In the genomic region with DNA sequence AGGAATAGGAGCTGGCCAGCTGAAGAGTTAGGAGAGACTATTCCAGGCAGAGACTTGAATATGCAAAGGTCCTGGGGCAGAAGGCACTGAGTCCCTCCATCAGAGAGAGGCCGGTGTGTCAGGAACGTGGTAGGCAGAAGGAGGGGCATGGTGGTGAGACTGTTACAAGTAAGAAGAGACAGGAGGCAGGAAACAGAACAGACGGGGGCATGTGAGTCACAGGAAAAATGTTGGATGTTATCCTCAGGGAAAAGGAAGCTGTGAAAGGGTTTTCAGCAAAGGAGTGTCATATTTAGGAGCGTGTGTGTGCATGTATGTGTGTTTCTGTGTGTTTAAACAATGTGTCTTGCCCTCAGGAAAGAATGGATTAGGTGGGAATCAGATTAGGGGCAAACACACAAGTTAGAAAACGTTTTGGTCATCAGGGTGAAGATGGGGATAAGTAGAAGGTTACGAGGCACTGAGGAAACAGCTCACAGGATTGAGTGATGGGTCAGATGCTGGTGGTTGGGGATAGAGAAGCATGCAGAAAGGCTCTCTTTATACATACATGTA, we compare ENCODE assay signal across 18 cellular contexts. TPM values are rescaled to one million over a fixed set of nuclear protein-coding genes. Genes with fewer than 3 reads are reported as not detected.
A peak's percentile ranks its signal among the peaks of the same experiment; 100 is the strongest.
DNase-seq lines count a peak whose midpoint lies in the region; FAIRE-seq and TF ChIP-seq lines count a peak whose summit lies in the region.
"Had no signal": no experiment of that assay in that cellular context is flagged by ENCODE, and none has a peak within 500 bp of the region (broad histone marks: within the 10 kb centered on the region; RNA-seq: fewer than 3 reads in every experiment).

No MANE protein-coding gene starts in this region.

- no peaks in the 10 kb centered on the region for H3F3A ChIP-seq in GM23248 (ENCODE audit: insufficient read depth)

- no peak overlapping the region for H4K5ac ChIP-seq in mesendoderm (ENCODE audit: low read length)

- H3K18ac ChIP-seq in mesendoderm (ENCODE audit: low read length), result no peak overlapping the region

- no TSS peak for BruUV-seq in endothelial cell of umbilical vein (replicated peaks; lab: Mats Ljungman, UMichigan)

- FAIRE-seq in endothelial cell of umbilical vein (lab: Jason Lieb, UNC), result peak; percentile 62
- FAIRE-seq: D721Med, HepG2 had no signal

- POLR2A ChIA-PET in endothelial cell of umbilical vein (lab: Charles Lee), result no interaction called here
- POLR2A ChIA-PET in GM10248 (lab: Yijun Ruan, JAX), result interaction anchor here (0.6 kb wide), 1 partner anchor 41 kb away, joined by 7 read pairs; a partner anchor contains a TSS

- WGBS in GM23248 (ENCODE audit: low coverage in 1 of 2, low lambda C conversion rate in 2 of 2, missing lambda C conversion rate in 2 of 2), 2 experiments, result 43 to 50% methylated on average over 6 of the region's 6 CpGs
- WGBS in mesendoderm (ENCODE audit: extremely low coverage, insufficient coverage, low lambda C conversion rate), result no CpG with 5 or more reads among the region's 6 CpGs

- H3K4me1 ChIP-seq in GM23248 (ENCODE audit: insufficient read depth), result no peaks in the 10 kb centered on the region
- peaks cover 27% of the 10 kb centered on the region for H3K4me1 ChIP-seq in endothelial cell of umbilical vein (ENCODE audit: control insufficient read depth, extremely low read depth, insufficient read depth, low read length)
- H3K4me1 ChIP-seq in mesendoderm (ENCODE audit: control insufficient read depth, low read depth, low read length), result no peaks in the 10 kb centered on the region
- H3K4me1 ChIP-seq: sigmoid colon, SJSA1 had no signal

- no peak overlapping the region for H3K4me3 ChIP-seq in GM23248
- no peak overlapping the region for H3K4me3 ChIP-seq in endothelial cell of umbilical vein (replicated peaks in 1 of 3; ENCODE audit: insufficient read depth in 1 of 3, low read depth in 1 of 3, low read length in 3 of 3)
- no peak overlapping the region for H3K4me3 ChIP-seq in mesendoderm (ENCODE audit: low read length)
- H3K4me3 ChIP-seq: sigmoid colon, SJSA1, upper lobe of right lung had no signal

- H3K27ac ChIP-seq in GM23248, result no peak overlapping the region
- H3K27ac ChIP-seq in endothelial cell of umbilical vein (ENCODE audit: insufficient read depth, low read depth, low read length), result peak overlapping the region; percentile 64
- no peak overlapping the region for H3K27ac ChIP-seq in mesendoderm (ENCODE audit: low read depth, low read length)
- H3K27ac ChIP-seq: sigmoid colon, SJSA1, upper lobe of right lung had no signal

- dilution Hi-C loops in endothelial cell of umbilical vein (cut with MboI; ENCODE audit: extremely low pct_ligation_motif_present, low sequenced_read_pairs), result no loop called here

- no peak overlapping the region for H3K56ac ChIP-seq in mesendoderm (ENCODE audit: low read length)

- no peak overlapping the region for H3K9ac ChIP-seq in GM23248
- H3K9ac ChIP-seq in endothelial cell of umbilical vein (replicated peaks; ENCODE audit: extremely low read depth, insufficient read depth, low read length), result no peak overlapping the region
- no peak overlapping the region for H3K9ac ChIP-seq in mesendoderm (ENCODE audit: low read length)

- TF ChIP-seq CTCF in endothelial cell of umbilical vein (IDR thresholded peaks at IDR 0.05; ENCODE audit: extremely low read depth in 1 of 2, insufficient read depth in 1 of 2, low read depth in 1 of 2, low read length in 2 of 2) (no peak), GM13976 (IDR thresholded peaks at IDR 0.05; ENCODE audit: borderline replicate concordance, control extremely low read depth, extremely low read depth, insufficient read depth, missing control alignments) (no peak), GM10248 (IDR thresholded peaks at IDR 0.05; ENCODE audit: control extremely low read depth, extremely low read depth, low read depth, missing control alignments) (no peak)

- no peak for TF ChIP-seq POLR2A in endothelial cell of umbilical vein (IDR thresholded peaks at IDR 0.05; ENCODE audit: low read depth, low read length)

- H3K36me3 ChIP-seq in GM23248 (ENCODE audit: low read depth) (peaks cover 3% of the 10 kb centered on the region; the same call in 1 of the 2 replicates), endothelial cell of umbilical vein (ENCODE audit: control insufficient read depth in 2 of 2, extremely low read depth in 1 of 2, insufficient read depth in 2 of 2, low read length in 2 of 2) (no peaks in the 10 kb centered on the region), mesendoderm (ENCODE audit: control insufficient read depth, insufficient read depth, low read length) (no peaks in the 10 kb centered on the region)
- H3K36me3 ChIP-seq: sigmoid colon, SJSA1, upper lobe of right lung had no signal

- H3K79me2 ChIP-seq in GM23248 (ENCODE audit: insufficient read depth), result no peaks in the 10 kb centered on the region
- H3K79me2 ChIP-seq in endothelial cell of umbilical vein (ENCODE audit: control insufficient read depth, insufficient read depth, low read length), result no peaks in the 10 kb centered on the region
- H3K79me2 ChIP-seq in mesendoderm (ENCODE audit: control insufficient read depth, insufficient read depth, low read length), result no peaks in the 10 kb centered on the region

- DNase-seq in GM23248 (peak; percentile 31), RPMI7951 (ENCODE audit: low read depth) (peak; percentile 58), endothelial cell of umbilical vein (ENCODE audit: low read depth, low spot score) (peak; percentile 80), mesendoderm (peak; percentile 43), GM13976 (ENCODE audit: low spot score) (no peak), GM10248 (ENCODE audit: extremely low spot score) (no peak), HCEC 1CT (no peak)
- DNase-seq in stimulated activated naive CD4-positive, alpha-beta T cell treated with Interleukin-2 at 50 U/mL for 16 hours (lab: John Stamatoyannopoulos, UW), result no peak
- DNase-seq: activated CD8-positive, alpha-beta T cell treated with anti-CD3 and anti-CD28 coated beads for 36 hours; amygdala; nucleus accumbens; sigmoid colon; upper lobe of right lung had no signal

- H3K9me2 ChIP-seq in GM23248 (ENCODE audit: insufficient read depth), result no peaks in the 10 kb centered on the region

- in situ Hi-C loops in GM23248 (cut with MboI) (no loop called here), GM13976 (cut with MboI; ENCODE audit: low sequenced_read_pairs, unreplicated experiment) (no loop called here)

- intact Hi-C loops in endothelial cell of umbilical vein (cut with micrococcal nuclease), result loop anchor here (1.0 to 2.0 kb wide), 2 partner anchors 28 to 41 kb away; a partner anchor contains a TSS

- no peak overlapping the region for H2BK5ac ChIP-seq in mesendoderm (ENCODE audit: low read length)

- no peak overlapping the region for H3K4me2 ChIP-seq in GM23248 (ENCODE audit: unreplicated experiment)
- peak overlapping the region; percentile 1 for H3K4me2 ChIP-seq in endothelial cell of umbilical vein (ENCODE audit: insufficient read depth, low read length)
- H3K4me2 ChIP-seq in mesendoderm (ENCODE audit: low read length), result no peak overlapping the region

- H3K9me3 ChIP-seq in GM23248 (ENCODE audit: low read depth) (no peaks in the 10 kb centered on the region), endothelial cell of umbilical vein (replicated peaks; ENCODE audit: control insufficient read depth, insufficient read depth, low read length) (no peaks in the 10 kb centered on the region)
- H3K9me3 ChIP-seq: sigmoid colon, upper lobe of right lung had no signal

- H2AK5ac ChIP-seq in mesendoderm (ENCODE audit: low read length), result no peak overlapping the region

- H4K8ac ChIP-seq in mesendoderm (ENCODE audit: low read depth, low read length), result no peak overlapping the region

- H2BK15ac ChIP-seq in mesendoderm (replicated peaks; ENCODE audit: low read depth), result no peak overlapping the region

- no peak overlapping the region for H3K4ac ChIP-seq in mesendoderm (ENCODE audit: low read depth, low read length)

- H3K27me3 ChIP-seq in GM23248 (replicated peaks; ENCODE audit: insufficient read depth) (no peaks in the 10 kb centered on the region), endothelial cell of umbilical vein (ENCODE audit: control insufficient read depth in 2 of 2, insufficient read depth in 2 of 2, low read length in 2 of 2) (no peaks in the 10 kb centered on the region), mesendoderm (ENCODE audit: insufficient read depth, low read length, poor library complexity) (no peaks in the 10 kb centered on the region)
- H3K27me3 ChIP-seq: sigmoid colon, SJSA1, upper lobe of right lung had no signal

- H2BK120ac ChIP-seq in mesendoderm (ENCODE audit: low read depth, low read length), result no peak overlapping the region

- CTCF ChIA-PET in endothelial cell of umbilical vein (lab: Charles Lee) (interaction anchor here (0.8 to 6.0 kb wide), 9 partner anchors 9 to 197 kb away, joined by 3 to 70 read pairs (median 5); no protein-coding TSS in a partner anchor), GM10248 (lab: Yijun Ruan, JAX) (interaction anchor here (1.2 to 2.5 kb wide), 4 partner anchors 9 to 76 kb away, joined by 3 to 6 read pairs (median 4); no protein-coding TSS in a partner anchor)

- H4K20me1 ChIP-seq in GM23248 (ENCODE audit: insufficient read depth) (no peaks in the 10 kb centered on the region), endothelial cell of umbilical vein (replicated peaks; ENCODE audit: control insufficient read depth, extremely low read depth, insufficient read depth, low read length) (no peaks in the 10 kb centered on the region)

- no peak overlapping the region for H2AFZ ChIP-seq in GM23248
- peak overlapping the region; percentile 23 for H2AFZ ChIP-seq in endothelial cell of umbilical vein (ENCODE audit: low read depth, low read length)

- no peak overlapping the region for H3K23ac ChIP-seq in mesendoderm (ENCODE audit: low read length)

- no peaks in the 10 kb centered on the region for H3K9me1 ChIP-seq in endothelial cell of umbilical vein (replicated peaks; ENCODE audit: control insufficient read depth, extremely low read depth, insufficient read depth, low read length)

- no peaks in the 10 kb centered on the region for H3K79me1 ChIP-seq in mesendoderm (ENCODE audit: low read length)

RNA-seq across cellular contexts. Expression of a gene that starts 1.1 kb away (rescaled TPM):
- total RNA-seq in GM23248 (2014; rRNA removed; shearing (Covaris generic)), result not detected in 2 replicates
- polyA plus RNA-seq in GM23248 (2016; fragmentation: Nextera tagmentation; extraction: Ambion mirVana) (not detected in 2 replicates), endothelial cell of umbilical vein (0.51 and 1.2 TPM in 2 replicates)
- not detected in 2 replicates for total RNA-seq in RPMI7951 (2014; rRNA removed; shearing (Covaris generic))
- 0.65 TPM in 1 of 2 replicates, not detected in the other for total RNA-seq in endothelial cell of umbilical vein
- 0.41 and 0.47 TPM in 2 replicates for polyA plus RNA-seq in endothelial cell of umbilical vein (2011; cell fraction: cytosol; rRNA removed)
- 0.59 TPM in 1 of 2 replicates, not detected in the other for polyA plus RNA-seq in endothelial cell of umbilical vein (2011; cell fraction: nucleus; rRNA removed)
- polyA plus RNA-seq in endothelial cell of umbilical vein (2012), result 0.55 and 1.9 TPM in 2 replicates
- not detected in 2 replicates for polyA minus RNA-seq in endothelial cell of umbilical vein
- polyA minus RNA-seq in endothelial cell of umbilical vein (2011; cell fraction: cytosol; rRNA and poly(A)+ RNA removed), result not detected
- not detected in 2 replicates for polyA minus RNA-seq in endothelial cell of umbilical vein (2011; cell fraction: nucleus; rRNA and poly(A)+ RNA removed)
- polyA plus RNA-seq in mesendoderm (2013, experiment 1 of 2), result not detected
- polyA plus RNA-seq in mesendoderm (2013, experiment 2 of 2), result not detected
- total RNA-seq: fibroblast of lung, HepG2, mesothelial cell of epicardium, sigmoid colon, SJSA1 had no signal
- polyA plus RNA-seq: fibroblast of lung, HepG2 had no signal

RNA-seq across cellular contexts. Expression of a gene that starts 41.0 kb away (rescaled TPM):
- total RNA-seq in GM23248 (2014; rRNA removed; shearing (Covaris generic)), result 3.5 and 4.2 TPM in 2 replicates
- polyA plus RNA-seq in GM23248 (2016; fragmentation: Nextera tagmentation; extraction: Ambion mirVana) (4.3 and 4.4 TPM in 2 replicates), endothelial cell of umbilical vein (5.1 and 9.9 TPM in 2 replicates)
- 8.9 and 10.9 TPM in 2 replicates for total RNA-seq in RPMI7951 (2014; rRNA removed; shearing (Covaris generic))
- total RNA-seq in endothelial cell of umbilical vein, result 12.0 and 12.2 TPM in 2 replicates
- polyA plus RNA-seq in endothelial cell of umbilical vein (2011; cell fraction: cytosol; rRNA removed), result 8.6 and 10.7 TPM in 2 replicates
- polyA plus RNA-seq in endothelial cell of umbilical vein (2011; cell fraction: nucleus; rRNA removed), result 9.1 and 10.9 TPM in 2 replicates
- polyA plus RNA-seq in endothelial cell of umbilical vein (2012), result 9.8 and 10.8 TPM in 2 replicates
- 23.7 and 24.8 TPM in 2 replicates for polyA minus RNA-seq in endothelial cell of umbilical vein
- polyA minus RNA-seq in endothelial cell of umbilical vein (2011; cell fraction: cytosol; rRNA and poly(A)+ RNA removed), result 19.2 TPM
- 33.0 and 44.9 TPM in 2 replicates for polyA minus RNA-seq in endothelial cell of umbilical vein (2011; cell fraction: nucleus; rRNA and poly(A)+ RNA removed)
- 10.2 TPM for polyA plus RNA-seq in mesendoderm (2013, experiment 1 of 2)
- polyA plus RNA-seq in mesendoderm (2013, experiment 2 of 2), result 9.5 TPM

Comparison
In these comparisons a context has a peak if more than half of its experiments do, and no peak if none do; other contexts are left out.
1. DNase-seq: peak in GM23248 (single experiment), RPMI7951 (single experiment), endothelial cell of umbilical vein (single experiment) and mesendoderm (single experiment); none in GM13976 (single experiment), stimulated activated naive CD4-positive, alpha-beta T cell treated with Interleukin-2 at 50 U/mL for 16 hours (single experiment), GM10248 (single experiment) and HCEC 1CT (single experiment).